ENCODE assay signal across 1 cellular context in the genomic region with DNA sequence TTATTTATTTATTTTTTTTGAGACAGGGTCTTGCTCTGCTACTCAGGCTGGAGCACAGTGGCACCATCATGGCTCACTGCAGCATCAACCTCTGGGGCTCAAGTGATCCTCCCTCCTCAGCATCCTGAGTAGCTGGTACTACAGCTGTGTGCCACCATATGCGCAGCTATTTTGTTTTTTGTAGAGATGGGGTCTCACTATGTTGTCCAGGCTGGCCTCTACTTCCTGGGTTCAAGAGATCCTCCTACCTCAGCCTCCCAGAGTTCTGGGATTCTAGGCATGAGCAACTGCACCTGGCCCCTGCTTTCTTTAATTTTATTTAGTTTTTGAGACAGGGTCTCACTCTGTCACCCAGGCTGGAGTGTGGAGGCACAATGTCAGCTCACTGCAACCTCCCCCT.
TF ChIP-seq lines count a peak whose summit lies in the region.

No MANE protein-coding gene starts in this region.

TF ChIP-seq in HepG2, 621 proteins besides CTCF, POLR2A, EP300 and RAD21:
- TF ChIP-seq ZNF121 (CRISPR knock-in tag; IDR thresholded peaks at IDR 0.05) (peak; percentile 36; the same call in 1 of the 2 replicates), ZNF333 (CRISPR knock-in tag; IDR thresholded peaks at IDR 0.05; ENCODE audit: borderline replicate concordance) (no peak)
